2 cellular contexts compared by ENCODE assay signal in genomic region chr1:203206116-203206687, GRCh38.
A peak's percentile ranks its signal among the peaks of the same experiment; 100 is the strongest.
TF ChIP-seq lines count a peak whose summit lies in the region.

No MANE protein-coding gene starts in this region.

TF ChIP-seq in IMR-90, 13 proteins besides CTCF, POLR2A, EP300 and RAD21:
- TF ChIP-seq SMC3 (IDR thresholded peaks at IDR 0.05; ENCODE audit: low read depth, low read length) (no peak), RCOR1 (IDR thresholded peaks at IDR 0.05; ENCODE audit: insufficient replicate concordance, low read length) (no peak), MAZ (IDR thresholded peaks at IDR 0.05; ENCODE audit: borderline replicate concordance, low read depth, low read length) (no peak), ELK1 (IDR thresholded peaks at IDR 0.05; ENCODE audit: borderline replicate concordance, low read depth, low read length) (no peak), BHLHE40 (IDR thresholded peaks at IDR 0.05; ENCODE audit: low read depth, low read length) (no peak), NFE2L2 (IDR thresholded peaks at IDR 0.05; ENCODE audit: low read depth, low read length) (no peak), CHD1 (IDR thresholded peaks at IDR 0.05; ENCODE audit: low read depth, low read length) (no peak), CEBPB (IDR thresholded peaks at IDR 0.05; ENCODE audit: low read depth, low read length) (no peak), MAFK (IDR thresholded peaks at IDR 0.05; ENCODE audit: low read depth, low read length) (no peak), FOS (IDR thresholded peaks at IDR 0.05; ENCODE audit: low read depth, low read length) (no peak)

TF ChIP-seq in H1, 55 proteins besides CTCF, POLR2A, EP300 and RAD21:
- no peak for TF ChIP-seq CEBPB (IDR thresholded peaks at IDR 0.05; ENCODE audit: low read depth, low read length)
- TF ChIP-seq TEAD4 (IDR thresholded peaks at IDR 0.05; ENCODE audit: low read depth, low read length), result peak; percentile 44; the same call in 1 of the 2 replicates
TF ChIP-seq in H1: peak in this region for 1.
